In genomic region chr1:19988269-19989006, GRCh38 we compare ENCODE assay signal across 18 cellular contexts.
"Had no signal": no experiment of that assay in that cellular context is flagged by ENCODE, and none has a peak within 500 bp of the region (broad histone marks: within the 10 kb centered on the region; RNA-seq: fewer than 3 reads in every experiment).

No MANE protein-coding gene starts in this region.

- FAIRE-seq: astrocyte had no signal

- H3K9me3 Mint-ChIP-seq: activated CD4-positive, alpha-beta memory T cell treated with anti-CD3 and anti-CD28 coated beads for 36 hours; activated T-cell treated with anti-CD3 and anti-CD28 coated beads, Interleukin-2, amount 50 U/mL, for 72 hours; nephron had no signal

- DNase-seq: activated CD4-positive, alpha-beta memory T cell treated with anti-CD3 and anti-CD28 coated beads for 36 hours; activated CD4-positive, alpha-beta T cell treated with anti-CD3 and anti-CD28 coated beads for 1 hour; activated T-cell treated with anti-CD3 and anti-CD28 coated beads, Interleukin-2, amount 50 U/mL, for 72 hours; glutamatergic neuron; islet precursor cell; left lung; mesendoderm; right lobe of liver; spleen; stimulated activated CD4-positive, alpha-beta T cell treated with anti-CD3 and anti-CD28 coated beads, Interleukin-1b, Interleukin-23, amount 100 ng/mL, for 48 hours; stimulated activated naive CD4-positive, alpha-beta T cell; T-helper 2 cell; upper lobe of left lung had no signal

- H3K9me3 ChIP-seq: esophagus muscularis mucosa, left lung, prostate gland, right lobe of liver, spleen, suprapubic skin, upper lobe of left lung had no signal

- H3K27ac ChIP-seq: esophagus muscularis mucosa, left lung, prostate gland, spleen, suprapubic skin, upper lobe of left lung had no signal

- H3K36me3 Mint-ChIP-seq: activated CD4-positive, alpha-beta memory T cell treated with anti-CD3 and anti-CD28 coated beads for 36 hours had no signal

- H3K4me3 Mint-ChIP-seq: activated CD4-positive, alpha-beta memory T cell treated with anti-CD3 and anti-CD28 coated beads for 36 hours; activated T-cell treated with anti-CD3 and anti-CD28 coated beads, Interleukin-2, amount 50 U/mL, for 72 hours; nephron had no signal

- ATAC-seq: activated T-cell treated with anti-CD3 and anti-CD28 coated beads, Interleukin-2, amount 50 U/mL, for 72 hours; left lung had no signal

- H3K4me1 Mint-ChIP-seq: nephron had no signal

- H3K27me3 ChIP-seq: esophagus muscularis mucosa, left lung, right lobe of liver, suprapubic skin, upper lobe of left lung had no signal

- H3K27ac Mint-ChIP-seq: activated CD4-positive, alpha-beta memory T cell treated with anti-CD3 and anti-CD28 coated beads for 36 hours; activated T-cell treated with anti-CD3 and anti-CD28 coated beads, Interleukin-2, amount 50 U/mL, for 72 hours; nephron had no signal

- H3K4me3 ChIP-seq: esophagus muscularis mucosa, left lung, prostate gland, right lobe of liver, spleen, suprapubic skin, upper lobe of left lung had no signal

- H3K36me3 ChIP-seq: esophagus muscularis mucosa, left lung, prostate gland, right lobe of liver, spleen, suprapubic skin, upper lobe of left lung had no signal
